ENCODE assay signal across 8 cellular contexts in genomic region chr3:52004158-52004787, GRCh38. TPM values are rescaled to one million over a fixed set of nuclear protein-coding genes. Genes with fewer than 3 reads are reported as not detected.
DNase-seq lines count a peak whose midpoint lies in the region; ATAC-seq and TF ChIP-seq lines count a peak whose summit lies in the region.

No MANE protein-coding gene starts in this region.

- no peaks in the 10 kb centered on the region for H3K27me3 ChIP-seq in RWPE2 (ENCODE audit: insufficient read depth, poor library complexity, severe bottlenecking)
- no peaks in the 10 kb centered on the region for H3K27me3 ChIP-seq in suprapubic skin

- no peak for TF ChIP-seq EP300 in suprapubic skin (IDR thresholded peaks at IDR 0.05)

- H3K36me3 ChIP-seq in RWPE2 (ENCODE audit: low read depth) (no peaks in the 10 kb centered on the region), suprapubic skin (no peaks in the 10 kb centered on the region)

- H3K4me3 ChIP-seq in RWPE2 (ENCODE audit: severe bottlenecking) = no peak overlapping the region
- H3K4me3 ChIP-seq in fibroblast of villous mesenchyme (ENCODE audit: low read depth, low read length) = no peak overlapping the region
- H3K4me3 ChIP-seq in suprapubic skin = no peak overlapping the region

- 68% methylated on average over 10 of the region's 16 CpGs for WGBS in suprapubic skin

- H3K9me3 ChIP-seq in RWPE2 (ENCODE audit: severe bottlenecking) = no peaks in the 10 kb centered on the region
- H3K9me3 ChIP-seq in suprapubic skin = no peaks in the 10 kb centered on the region

- H3K27ac ChIP-seq in RWPE2 (ENCODE audit: poor library complexity, severe bottlenecking) (no peak overlapping the region), suprapubic skin (no peak overlapping the region)

- H3K4me1 ChIP-seq in RWPE2 (ENCODE audit: insufficient read depth, poor library complexity, severe bottlenecking) = no peaks in the 10 kb centered on the region
- H3K4me1 ChIP-seq in suprapubic skin = peaks cover 32% of the 10 kb centered on the region

- ATAC-seq in RWPE2 (ENCODE audit: low read depth) (no peak), GM21528 (IDR thresholded peaks at IDR 0.05; ENCODE audit: low FRiP score, unreplicated experiment) (no peak)

- TF ChIP-seq CTCF in GM12873 (IDR thresholded peaks at IDR 0.05; ENCODE audit: insufficient read depth, low read depth, low read length, missing control alignments) = peak; percentile 65
- peak; percentile 40 for TF ChIP-seq CTCF in RWPE2 (IDR thresholded peaks at IDR 0.05; ENCODE audit: poor library complexity, severe bottlenecking)
- TF ChIP-seq CTCF in fibroblast of villous mesenchyme (IDR thresholded peaks at IDR 0.05; ENCODE audit: insufficient read depth, low read depth, low read length) = peak; percentile 76
- TF ChIP-seq CTCF in suprapubic skin (IDR thresholded peaks at IDR 0.05) = peak in 1 of 2 donors; percentile 13

- DNase-seq in RWPE2 (ENCODE audit: low spot score) = no peak
- DNase-seq in fibroblast of villous mesenchyme (ENCODE audit: low read depth) = peak; percentile 59
- DNase-seq in putamen (ENCODE audit: low spot score) = peak; percentile 82
- DNase-seq in activated naive CD4-positive, alpha-beta T cell treated with Interleukin-2 at 50 U/mL for 16 hours = no peak
- no peak for DNase-seq in effector CD4-positive, alpha-beta T cell
- no peak for DNase-seq in suprapubic skin (ENCODE audit: low spot score in 2 of 2)

- TF ChIP-seq POLR2A in suprapubic skin (IDR thresholded peaks at IDR 0.05) = no peak

RNA-seq across cellular contexts. Expression of gene RPL29, which starts 8.6 kb away (rescaled TPM):
- total RNA-seq in fibroblast of villous mesenchyme (617 and 759 TPM in 2 replicates), suprapubic skin (1,000 to 10,000 TPM; 1,428 to 2,708 (median 2,246) TPM)

RNA-seq across cellular contexts. Expression of gene ACY1, which starts 20.9 kb away (rescaled TPM):
- total RNA-seq in fibroblast of villous mesenchyme (23.3 and 37.7 TPM in 2 replicates), suprapubic skin (10 to 100 TPM; 31.2 to 49.3 (median 36.8) TPM)

RNA-seq across cellular contexts. Expression of gene ABHD14A, which starts 29.4 kb away (rescaled TPM):
- total RNA-seq in fibroblast of villous mesenchyme = 5.2 and 7.1 TPM in 2 replicates
- total RNA-seq in suprapubic skin = 10 to 100 TPM in 1 of 4 donors, 1 to 10 TPM in 3; 3.1 to 11.9 (median 8.3) TPM

RNA-seq across cellular contexts. Expression of gene ABHD14B, which starts 30.4 kb away (rescaled TPM):
- total RNA-seq in fibroblast of villous mesenchyme = 18.0 and 19.9 TPM in 2 replicates
- total RNA-seq in suprapubic skin = 10 to 100 TPM; 50.0 to 79.7 (median 59.0) TPM

RNA-seq across cellular contexts. Expression of gene PCBP4, which starts 37.0 kb away (rescaled TPM):
- 29.4 and 42.2 TPM in 2 replicates for total RNA-seq in fibroblast of villous mesenchyme
- 10 to 100 TPM; 24.6 to 32.1 (median 28.6) TPM for total RNA-seq in suprapubic skin

Comparison
In these comparisons a context has a peak if more than half of its experiments do, and no peak if none do; other contexts are left out.
1. DNase-seq: peak in fibroblast of villous mesenchyme (single experiment) and putamen (single experiment); none in RWPE2 (single experiment), activated naive CD4-positive, alpha-beta T cell treated with Interleukin-2 at 50 U/mL for 16 hours (single experiment), effector CD4-positive, alpha-beta T cell (single experiment) and suprapubic skin (0 of 2).